8 cellular contexts compared by ENCODE assay signal in the genomic region with DNA sequence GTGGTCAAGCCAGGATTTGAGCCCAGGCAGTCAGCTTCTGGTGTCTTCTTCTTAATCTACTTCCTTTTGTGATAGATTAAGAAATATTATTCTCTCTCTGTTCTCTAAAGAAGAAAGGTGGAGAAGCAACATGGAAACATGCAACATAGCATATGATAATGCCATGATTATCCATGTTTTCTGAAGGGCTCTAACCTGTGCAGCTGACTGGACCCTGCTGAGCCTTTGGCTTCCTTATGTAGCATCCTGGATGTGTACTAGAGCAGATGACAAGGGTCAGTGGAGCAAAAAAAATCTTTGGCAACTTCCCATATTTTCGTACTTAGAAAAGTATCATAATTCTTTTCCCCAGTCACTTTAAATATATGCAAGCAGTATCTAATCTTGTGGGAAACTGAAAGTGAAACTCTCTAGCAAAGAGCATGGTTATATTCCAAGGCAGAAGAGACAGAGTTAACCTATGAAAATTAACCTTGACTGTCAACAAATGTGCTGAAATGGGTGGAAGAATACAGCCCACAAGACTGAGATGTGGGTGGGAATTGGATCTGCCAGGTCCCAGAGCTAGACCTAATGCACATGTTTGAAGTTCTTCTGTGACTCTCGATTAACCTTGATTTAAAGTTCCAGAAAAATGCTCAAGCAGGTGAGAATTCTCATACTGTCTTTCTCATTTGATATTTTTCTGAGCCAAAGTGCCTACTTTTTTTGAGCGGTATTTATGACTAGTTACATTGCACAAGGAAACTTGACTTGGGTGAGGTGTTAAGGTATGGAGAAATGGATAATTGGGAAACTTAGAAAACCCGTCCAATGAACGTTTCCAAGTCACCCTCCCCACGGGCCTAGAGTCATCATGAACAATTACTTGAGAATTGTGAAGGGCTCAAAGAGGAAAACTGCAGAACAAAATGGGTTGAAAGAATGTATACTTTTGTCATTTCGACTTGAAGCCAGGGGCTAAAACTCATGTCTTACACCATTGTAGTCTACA.
A peak's percentile ranks its signal among the peaks of the same experiment; 100 is the strongest.
DNase-seq lines count a peak whose midpoint lies in the region; ATAC-seq, FAIRE-seq and TF ChIP-seq lines count a peak whose summit lies in the region.

No MANE protein-coding gene starts in this region.

- POLR2A ChIA-PET in HepG2 (lab: Yijun Ruan, JAX), result no interaction called here

- intact Hi-C loops in HepG2 (cut with micrococcal nuclease; ENCODE audit: unreplicated experiment), result no loop called here

- H2AFZ ChIP-seq in HepG2 (ENCODE audit: low read length), result no peak overlapping the region

- no peaks in the 10 kb centered on the region for H3K27me3 ChIP-seq in HepG2 (ENCODE audit: control insufficient read depth in 1 of 2, insufficient read depth in 2 of 2, low read length in 2 of 2)

- H3K36me3 ChIP-seq in HepG2 (replicated peaks in 1 of 2; ENCODE audit: control insufficient read depth in 1 of 2, insufficient read depth in 2 of 2, low read length in 2 of 2), result no peaks in the 10 kb centered on the region

- peaks cover 5% of the 10 kb centered on the region for H3K36me3 Mint-ChIP-seq in HFFc6 (ENCODE audit: low read depth)

- in situ Hi-C loops in GM13977 (cut with MboI; ENCODE audit: low pct_unique_long_range_greater_than_20kb, low sequenced_read_pairs, unreplicated experiment) (no loop called here), HepG2 (cut with HindIII; ENCODE audit: extremely low pct_ligation_motif_present, low pct_unique_long_range_greater_than_20kb) (no loop called here)

- TF ChIP-seq EP300 in HepG2 (IDR thresholded peaks at IDR 0.05; ENCODE audit: low read depth in 2 of 2, low read length in 2 of 2), result no peak
- TF ChIP-seq EP300 in HepG2 (CRISPR knock-in tag; IDR thresholded peaks at IDR 0.05; ENCODE audit: borderline replicate concordance), result no peak

- H4K20me1 ChIP-seq in HepG2 (ENCODE audit: insufficient read depth, low read length), result no peaks in the 10 kb centered on the region

- H3K4me2 ChIP-seq in HepG2 (ENCODE audit: low read depth, low read length), result no peak overlapping the region

- TF ChIP-seq RAD21 in HepG2 (CRISPR knock-in tag; IDR thresholded peaks at IDR 0.05), result no peak

- DNase-seq in GM13977 (ENCODE audit: low spot score), result peak; percentile 6
- no peak for DNase-seq in HFFc6
- peak; percentile 66 for DNase-seq in RPMI8226
- no peak for DNase-seq in HepG2 (ENCODE audit: low spot score)
- no peak for DNase-seq in cortex of kidney (lab: John Stamatoyannopoulos, UW)
- DNase-seq in COR-L47 (lab: John Stamatoyannopoulos, UW), result no peak
- DNase-seq in HuH-7 (ENCODE audit: low spot score), result no peak
- no peak for DNase-seq in HK-2 (ENCODE audit: unreplicated experiment)

- no peaks in the 10 kb centered on the region; the same call in 1 of the 2 replicates for H3K27me3 Mint-ChIP-seq in HFFc6 (ENCODE audit: insufficient read depth)

- H3K4me1 ChIP-seq in HepG2 (ENCODE audit: insufficient read depth, low read length), result peaks cover 33% of the 10 kb centered on the region

- H3K27ac Mint-ChIP-seq in HFFc6, result no peak overlapping the region

- H3K9me3 Mint-ChIP-seq in HFFc6, result no peaks in the 10 kb centered on the region

- H3K4me3 Mint-ChIP-seq in HFFc6, result peak overlapping the region; percentile 40; the same call in 1 of the 2 replicates

- CTCF ChIA-PET in HepG2 (lab: Yijun Ruan, JAX; ENCODE audit: low intra/inter-chr PET ratio, low total read pairs), result no interaction called here

- H3K9ac ChIP-seq in HepG2 (ENCODE audit: insufficient read depth, low read depth, low read length), result no peak overlapping the region

- TF ChIP-seq POLR2A in HepG2 (IDR thresholded peaks at IDR 0.05; ENCODE audit: insufficient read depth in 1 of 2, low read depth in 2 of 2, low read length in 2 of 2), result no peak

- 97% methylated on average over 7 of the region's 7 CpGs for WGBS in HepG2 (ENCODE audit: low lambda C conversion rate)

- no peak for ATAC-seq in HepG2

- peaks cover 19% of the 10 kb centered on the region for H3K4me1 Mint-ChIP-seq in HFFc6 (ENCODE audit: low read depth)

- no peak for FAIRE-seq in HepG2 (lab: Jason Lieb, UNC)

- TF ChIP-seq CTCF in GM13977 (IDR thresholded peaks at IDR 0.05; ENCODE audit: extremely low read depth, insufficient read depth, missing control alignments) (no peak), HFFc6 (IDR thresholded peaks at IDR 0.05) (no peak), HepG2 (CRISPR knock-in tag; IDR thresholded peaks at IDR 0.05) (no peak)

- no peaks in the 10 kb centered on the region for H3K9me3 ChIP-seq in HepG2 (ENCODE audit: low read length)

- H3K4me3 ChIP-seq in HepG2 (replicated peaks in 1 of 3; ENCODE audit: insufficient read depth in 1 of 3, low read depth in 2 of 3, low read length in 3 of 3), result no peak overlapping the region

- H3K27ac ChIP-seq in HepG2 (ENCODE audit: extremely low read length, insufficient read depth, low read length), result no peak overlapping the region

- H3K79me2 ChIP-seq in HepG2 (ENCODE audit: insufficient read depth, low read length), result no peaks in the 10 kb centered on the region

- BruUV-seq in HepG2 (replicated peaks; lab: Mats Ljungman, UMichigan), result no TSS peak

TF ChIP-seq in HepG2, 621 proteins besides CTCF, POLR2A, EP300 and RAD21:
- peak; percentile 58 for TF ChIP-seq ZNF629 (CRISPR knock-in tag; conservative IDR thresholded peaks at IDR 0.05)
- no peak for TF ChIP-seq PLRG1 (conservative IDR thresholded peaks at IDR 0.05)
TF ChIP-seq in HepG2: peak in this region for 1.

Comparison
In these comparisons a context has a peak if more than half of its experiments do, and no peak if none do; other contexts are left out.
1. DNase-seq: peak in GM13977 (single experiment) and RPMI8226 (single experiment); none in HFFc6 (single experiment), HepG2 (single experiment), cortex of kidney (single experiment), COR-L47 (single experiment), HuH-7 (single experiment) and HK-2 (single experiment).